Comparison of ENCODE assay signal across 24 cellular contexts in genomic region chr3:197408177-197408957, GRCh38.
A peak's percentile ranks its signal among the peaks of the same experiment; 100 is the strongest.
DNase-seq lines count a peak whose midpoint lies in the region; ATAC-seq and TF ChIP-seq lines count a peak whose summit lies in the region.
"Had no signal": no experiment of that assay in that cellular context is flagged by ENCODE, and none has a peak within 500 bp of the region (broad histone marks: within the 10 kb centered on the region; RNA-seq: fewer than 3 reads in every experiment).

No MANE protein-coding gene starts in this region.

- no peak overlapping the region for H3K27ac Mint-ChIP-seq in WTC11

- no peak overlapping the region for H3K9ac ChIP-seq in parathyroid adenoma
- H3K9ac ChIP-seq: KMS-11 had no signal

- H3K4me3 ChIP-seq in parathyroid adenoma (ENCODE audit: low read depth, low read length) = no peak overlapping the region
- H3K4me3 ChIP-seq: HAP-1, sigmoid colon, tibial artery had no signal

- H3K27me3 ChIP-seq in parathyroid adenoma (ENCODE audit: control insufficient read depth, insufficient read depth, low read length) = no peaks in the 10 kb centered on the region
- H3K27me3 ChIP-seq: foreskin keratinocyte, sigmoid colon had no signal

- 0 out of 2 replicates have a peak, but pooled peaks have one; percentile 30 for ATAC-seq in WTC11
- ATAC-seq in left ventricle myocardium superior = peak; percentile 67
- ATAC-seq: foreskin keratinocyte had no signal

- POLR2A ChIA-PET in WTC11 (lab: Charles Lee) = interaction anchor here (0.5 to 1.0 kb wide), 2 partner anchors 92 to 132 kb away, joined by 3 read pairs; no protein-coding TSS in a partner anchor

- peaks cover 46% of the 10 kb centered on the region for H3K9me3 Mint-ChIP-seq in WTC11

- H3K27me3 Mint-ChIP-seq in WTC11 (ENCODE audit: low read depth) = no peaks in the 10 kb centered on the region; the same call in 1 of the 2 replicates

- no peak overlapping the region for H3K4me3 Mint-ChIP-seq in WTC11

- TF ChIP-seq CTCF in WTC11 (IDR thresholded peaks at IDR 0.05) (no peak), parathyroid adenoma (IDR thresholded peaks at IDR 0.05) (no peak)

- no peaks in the 10 kb centered on the region for H3K9me3 ChIP-seq in parathyroid adenoma (ENCODE audit: control insufficient read depth, low read length)
- H3K9me3 ChIP-seq: HAP-1, sigmoid colon, tibial artery had no signal

- H2AFZ ChIP-seq in parathyroid adenoma = peak overlapping the region; percentile 16

- H3K27ac ChIP-seq in parathyroid adenoma = no peak overlapping the region
- H3K27ac ChIP-seq: foreskin keratinocyte, HL-60, KMS-11, sigmoid colon, tibial artery had no signal

- peaks cover 29% of the 10 kb centered on the region for H3K36me3 Mint-ChIP-seq in WTC11

- peak; percentile 47 for DNase-seq in HT1080 (ENCODE audit: low read depth)
- no peak for DNase-seq in WTC11 (ENCODE audit: low spot score)
- DNase-seq in left ventricle myocardium superior = no peak
- DNase-seq in NK-92 (lab: John Stamatoyannopoulos, UW; ENCODE audit: unreplicated experiment) = no peak
- DNase-seq in NK-92 treated with Interleukin-12 subunit alpha and Interleukin-12 subunit beta, amount 100 ng/mL, for 24 hours (lab: John Stamatoyannopoulos, UW) = no peak
- no peak for DNase-seq in NCI-H748 treated with DMSO at 0.1 percent for 48 hours (lab: John Stamatoyannopoulos, UW)
- DNase-seq in pons (ENCODE audit: low spot score) = no peak
- DNase-seq: activated CD4-positive, alpha-beta T cell treated with anti-CD3 and anti-CD28 coated beads, Interleukin-2, amount 50 U/mL, for 1 hour; activated naive CD4-positive, alpha-beta T cell treated with Interleukin-2 at 50 U/mL for 16 hours; dermis blood vessel endothelial cell; foreskin keratinocyte; NCI-H1105 treated with DMSO at 0.1 percent for 48 hours; NCI-H2107; NCI-H510A treated with DMSO at 0.1 percent for 48 hours; occipital lobe; SHP77; sigmoid colon; stimulated activated CD4-positive, alpha-beta T cell treated with anti-CD3 and anti-CD28 coated beads, Interleukin-1b, Interleukin-23, amount 100 ng/mL, for 48 hours; stimulated activated naive CD4-positive, alpha-beta T cell treated with Interleukin-2 at 50 U/mL for 16 hours; tibial artery had no signal

- CTCF ChIA-PET in WTC11 (lab: Charles Lee) = no interaction called here

- intact Hi-C loops in left ventricle myocardium superior (cut with micrococcal nuclease) = no loop called here

- H3K79me2 ChIP-seq in parathyroid adenoma = no peaks in the 10 kb centered on the region

- no peaks in the 10 kb centered on the region for H3K36me3 ChIP-seq in parathyroid adenoma (ENCODE audit: control insufficient read depth, insufficient read depth, low read length)
- H3K36me3 ChIP-seq: HAP-1, sigmoid colon, tibial artery had no signal

- no peak overlapping the region for H3K4me2 ChIP-seq in parathyroid adenoma (ENCODE audit: low read length)
- H3K4me2 ChIP-seq: KMS-11 had no signal

- peaks cover 12% of the 10 kb centered on the region for H3K4me1 Mint-ChIP-seq in WTC11

- no peaks in the 10 kb centered on the region for H3K4me1 ChIP-seq in parathyroid adenoma
- H3K4me1 ChIP-seq: foreskin keratinocyte, HAP-1, sigmoid colon had no signal

TF ChIP-seq in WTC11, 78 proteins besides CTCF, POLR2A, EP300 and RAD21:
- no peak for TF ChIP-seq TCF7 (CRISPR knock-in tag; IDR thresholded peaks at IDR 0.05; ENCODE audit: low read depth)
- TF ChIP-seq HMGA2 (CRISPR knock-in tag; IDR thresholded peaks at IDR 0.05) = no peak
- no peak for TF ChIP-seq ZNF423 (CRISPR knock-in tag; IDR thresholded peaks at IDR 0.05)
- TF ChIP-seq AR (CRISPR knock-in tag; IDR thresholded peaks at IDR 0.05) = no peak
- no peak for TF ChIP-seq E2F4 (CRISPR knock-in tag; IDR thresholded peaks at IDR 0.05; ENCODE audit: borderline replicate concordance, low read depth)
- TF ChIP-seq ATF1 (CRISPR knock-in tag; IDR thresholded peaks at IDR 0.05) = no peak
- TF ChIP-seq ZNF671 (CRISPR knock-in tag; IDR thresholded peaks at IDR 0.05) = no peak
- TF ChIP-seq HMGXB4 (CRISPR knock-in tag; IDR thresholded peaks at IDR 0.05) = no peak
